Comparison of ENCODE assay signal across 9 cellular contexts in genomic region chr14:23577004-23577681, GRCh38. TPM values are rescaled to one million over a fixed set of nuclear protein-coding genes. Genes with fewer than 3 reads are reported as not detected.
DNase-seq lines count a peak whose midpoint lies in the region; ATAC-seq, FAIRE-seq and TF ChIP-seq lines count a peak whose summit lies in the region.
"Had no signal": no experiment of that assay in that cellular context is flagged by ENCODE, and none has a peak within 500 bp of the region (broad histone marks: within the 10 kb centered on the region; RNA-seq: fewer than 3 reads in every experiment).

No MANE protein-coding gene starts in this region.

- H3K27ac ChIP-seq in right atrium auricular region: no peak overlapping the region

- H3K4me1 Mint-ChIP-seq in WTC11: peaks cover 38% of the 10 kb centered on the region

- peaks cover 0 to 24% of the 10 kb centered on the region in 2 donors for H3K4me1 ChIP-seq in right atrium auricular region

- ATAC-seq in WTC11 (peak; percentile 8), sciatic nerve (peak; percentile 46), HG02884 (IDR thresholded peaks at IDR 0.05; ENCODE audit: unreplicated experiment) (no peak)

- H3K9me3 Mint-ChIP-seq in WTC11: 0 out of 2 replicates have a peak, but pooled peaks cover 4% of the 10 kb centered on the region

- H3K36me3 ChIP-seq in right atrium auricular region: no peaks in the 10 kb centered on the region

- peaks cover 15% of the 10 kb centered on the region for H3K36me3 Mint-ChIP-seq in WTC11

- FAIRE-seq in urothelium cell line (lab: Jason Lieb, UNC): no peak

- no peaks in the 10 kb centered on the region for H3K9me3 ChIP-seq in right atrium auricular region

- intact Hi-C loops in sciatic nerve (cut with DNase I): no loop called here

- H3K4me3 Mint-ChIP-seq in WTC11: peak overlapping the region; percentile 73

- no peak overlapping the region for H3K27ac Mint-ChIP-seq in WTC11

- TF ChIP-seq CTCF in GM12865 (IDR thresholded peaks at IDR 0.05; ENCODE audit: insufficient read depth, low read depth, low read length, missing control alignments) (no peak), WTC11 (IDR thresholded peaks at IDR 0.05) (no peak), right atrium auricular region (IDR thresholded peaks at IDR 0.05) (no peak)

- CTCF ChIA-PET in WTC11 (lab: Charles Lee): no interaction called here

- POLR2A ChIA-PET in WTC11 (lab: Charles Lee): interaction anchor here (0.6 to 1.1 kb wide), 2 partner anchors 10 to 97 kb away, joined by 3 to 4 read pairs; partner anchors contain the start of gene AP1G2

- peaks cover 36% of the 10 kb centered on the region for H3K27me3 Mint-ChIP-seq in WTC11 (ENCODE audit: low read depth)

- peaks cover 15 to 38% of the 10 kb centered on the region in 2 donors for H3K27me3 ChIP-seq in right atrium auricular region

- DNase-seq in GM12865 (ENCODE audit: low read depth) (no peak), WTC11 (ENCODE audit: low spot score) (peak; percentile 59), right atrium auricular region (ENCODE audit: low spot score) (no peak), sciatic nerve (ENCODE audit: low spot score) (no peak), NOMO-1 (lab: John Stamatoyannopoulos, UW; ENCODE audit: unreplicated experiment in 2 of 2) (no peak), DMS 273 treated with DMSO at 0.1 percent for 48 hours (lab: John Stamatoyannopoulos, UW) (no peak), urothelium cell line (ENCODE audit: low spot score) (no peak)

- H3K4me3 ChIP-seq in GM12865 (ENCODE audit: low read depth, low read length) (peak overlapping the region; percentile 50), right atrium auricular region (peak overlapping the region; percentile 6 to 43)

TF ChIP-seq in WTC11, 78 proteins besides CTCF, POLR2A, EP300 and RAD21 (continues in another document):
- no peak for TF ChIP-seq SOX15 (CRISPR knock-in tag; IDR thresholded peaks at IDR 0.05)
- peak; percentile 57; the same call in 1 of the 2 replicates for TF ChIP-seq MYBL2 (CRISPR knock-in tag; IDR thresholded peaks at IDR 0.05)
- no peak for TF ChIP-seq NR2C2 (CRISPR knock-in tag; IDR thresholded peaks at IDR 0.05)
- TF ChIP-seq GRHL2 (CRISPR knock-in tag; IDR thresholded peaks at IDR 0.05; ENCODE audit: insufficient replicate concordance, severe bottlenecking): no peak
- TF ChIP-seq JAZF1 (CRISPR knock-in tag; IDR thresholded peaks at IDR 0.05): no peak
- TF ChIP-seq FOXP1 (CRISPR knock-in tag; IDR thresholded peaks at IDR 0.05; ENCODE audit: borderline replicate concordance): peak; percentile 61; the same call in 1 of the 2 replicates
- TF ChIP-seq AR (CRISPR knock-in tag; IDR thresholded peaks at IDR 0.05): no peak
- TF ChIP-seq ELF4 (CRISPR knock-in tag; IDR thresholded peaks at IDR 0.05; ENCODE audit: low read depth): no peak
- TF ChIP-seq, protein P1, sequence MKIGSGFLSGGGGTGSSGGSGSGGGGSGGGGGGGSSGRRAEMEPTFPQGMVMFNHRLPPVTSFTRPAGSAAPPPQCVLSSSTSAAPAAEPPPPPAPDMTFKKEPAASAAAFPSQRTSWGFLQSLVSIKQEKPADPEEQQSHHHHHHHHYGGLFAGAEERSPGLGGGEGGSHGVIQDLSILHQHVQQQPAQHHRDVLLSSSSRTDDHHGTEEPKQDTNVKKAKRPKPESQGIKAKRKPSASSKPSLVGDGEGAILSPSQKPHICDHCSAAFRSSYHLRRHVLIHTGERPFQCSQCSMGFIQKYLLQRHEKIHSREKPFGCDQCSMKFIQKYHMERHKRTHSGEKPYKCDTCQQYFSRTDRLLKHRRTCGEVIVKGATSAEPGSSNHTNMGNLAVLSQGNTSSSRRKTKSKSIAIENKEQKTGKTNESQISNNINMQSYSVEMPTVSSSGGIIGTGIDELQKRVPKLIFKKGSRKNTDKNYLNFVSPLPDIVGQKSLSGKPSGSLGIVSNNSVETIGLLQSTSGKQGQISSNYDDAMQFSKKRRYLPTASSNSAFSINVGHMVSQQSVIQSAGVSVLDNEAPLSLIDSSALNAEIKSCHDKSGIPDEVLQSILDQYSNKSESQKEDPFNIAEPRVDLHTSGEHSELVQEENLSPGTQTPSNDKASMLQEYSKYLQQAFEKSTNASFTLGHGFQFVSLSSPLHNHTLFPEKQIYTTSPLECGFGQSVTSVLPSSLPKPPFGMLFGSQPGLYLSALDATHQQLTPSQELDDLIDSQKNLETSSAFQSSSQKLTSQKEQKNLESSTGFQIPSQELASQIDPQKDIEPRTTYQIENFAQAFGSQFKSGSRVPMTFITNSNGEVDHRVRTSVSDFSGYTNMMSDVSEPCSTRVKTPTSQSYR (CRISPR knock-in tag; IDR thresholded peaks at IDR 0.05): no peak
- TF ChIP-seq TP53 (CRISPR knock-in tag; IDR thresholded peaks at IDR 0.05): peak; percentile 70; the same call in 1 of the 2 replicates
- TF ChIP-seq ATF2 (CRISPR knock-in tag; IDR thresholded peaks at IDR 0.05; ENCODE audit: borderline replicate concordance, low read depth): no peak
- TF ChIP-seq FOXK1 (CRISPR knock-in tag; IDR thresholded peaks at IDR 0.05): 0 out of 2 replicates have a peak, but pooled peaks have one; percentile 39
- no peak for TF ChIP-seq E2F5 (CRISPR knock-in tag; IDR thresholded peaks at IDR 0.05)
- no peak for TF ChIP-seq TEAD1 (CRISPR knock-in tag; IDR thresholded peaks at IDR 0.05)
- TF ChIP-seq, protein P2, sequence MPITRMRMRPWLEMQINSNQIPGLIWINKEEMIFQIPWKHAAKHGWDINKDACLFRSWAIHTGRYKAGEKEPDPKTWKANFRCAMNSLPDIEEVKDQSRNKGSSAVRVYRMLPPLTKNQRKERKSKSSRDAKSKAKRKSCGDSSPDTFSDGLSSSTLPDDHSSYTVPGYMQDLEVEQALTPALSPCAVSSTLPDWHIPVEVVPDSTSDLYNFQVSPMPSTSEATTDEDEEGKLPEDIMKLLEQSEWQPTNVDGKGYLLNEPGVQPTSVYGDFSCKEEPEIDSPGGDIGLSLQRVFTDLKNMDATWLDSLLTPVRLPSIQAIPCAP (CRISPR knock-in tag; IDR thresholded peaks at IDR 0.05): no peak
- TF ChIP-seq CREB1 (CRISPR knock-in tag; IDR thresholded peaks at IDR 0.05): 0 out of 2 replicates have a peak, but pooled peaks have one; percentile 40
- TF ChIP-seq SMAD4 (CRISPR knock-in tag; IDR thresholded peaks at IDR 0.05): no peak
- TF ChIP-seq ZNF219 (CRISPR knock-in tag; IDR thresholded peaks at IDR 0.05; ENCODE audit: borderline replicate concordance): no peak
- no peak for TF ChIP-seq EMX1 (CRISPR knock-in tag; IDR thresholded peaks at IDR 0.05)
- TF ChIP-seq ZNF396 (CRISPR knock-in tag; IDR thresholded peaks at IDR 0.05; ENCODE audit: borderline replicate concordance): no peak
- TF ChIP-seq RELA (CRISPR knock-in tag; IDR thresholded peaks at IDR 0.05; ENCODE audit: borderline replicate concordance): no peak
- TF ChIP-seq ZNF671 (CRISPR knock-in tag; IDR thresholded peaks at IDR 0.05): no peak
- no peak for TF ChIP-seq NFE2L1 (CRISPR knock-in tag; IDR thresholded peaks at IDR 0.05)
- TF ChIP-seq ZNF416 (CRISPR knock-in tag; IDR thresholded peaks at IDR 0.05): no peak
- no peak for TF ChIP-seq CBFB (CRISPR knock-in tag; IDR thresholded peaks at IDR 0.05; ENCODE audit: low read depth)

RNA-seq across cellular contexts. Expression of gene JPH4, which starts 1.4 kb away (rescaled TPM):
- total RNA-seq in WTC11 (2021) (50.1 to 62.0 TPM (median 60.0 TPM) in 3 replicates), right atrium auricular region (under 1 TPM in 1 of 2 donors, not detected in 1; 0.39 TPM), sciatic nerve (0.85 TPM)
- total RNA-seq: osteocyte had no signal

RNA-seq across cellular contexts. Expression of gene AP1G2, which starts 9.6 kb away (rescaled TPM):
- total RNA-seq in WTC11 (2021) (108 to 122 TPM (median 115 TPM) in 3 replicates), right atrium auricular region (10 to 100 TPM in 1 of 2 donors, 1 to 10 TPM in 1; 6.6 to 18.8 TPM), sciatic nerve (59.6 TPM)

RNA-seq across cellular contexts. Expression of gene THTPA, which starts 21.1 kb away (rescaled TPM):
- total RNA-seq in WTC11 (2021) (20.0 to 26.2 TPM (median 25.4 TPM) in 3 replicates), right atrium auricular region (10 to 100 TPM; 22.6 to 27.3 TPM), sciatic nerve (19.7 TPM)

RNA-seq across cellular contexts. Expression of gene ZFHX2, which starts 25.6 kb away (rescaled TPM):
- total RNA-seq in WTC11 (2021) (16.4 to 26.2 TPM (median 25.7 TPM) in 3 replicates), right atrium auricular region (under 1 TPM; 0.59 to 0.85 TPM), sciatic nerve (7.4 TPM)

RNA-seq across cellular contexts. Expression of gene DHRS2, which starts 59.0 kb away (rescaled TPM):
- total RNA-seq in WTC11 (2021) (1.8 to 4.5 TPM (median 1.8 TPM) in 3 replicates), right atrium auricular region (not detected), sciatic nerve (not detected)
- total RNA-seq: osteocyte had no signal

Comparison
In these comparisons a context has a peak if more than half of its experiments do, and no peak if none do; other contexts are left out.
1. RNA of gene JPH4, which starts 1.4 kb away (total RNA-seq): 50.1 to 62.0 TPM in WTC11; 0.85 TPM in sciatic nerve (single experiment) and 0.39 TPM in right atrium auricular region; every median in the first group is over 10 times any median in the second.